Comparison of ENCODE assay signal across 21 cellular contexts in the genomic region with DNA sequence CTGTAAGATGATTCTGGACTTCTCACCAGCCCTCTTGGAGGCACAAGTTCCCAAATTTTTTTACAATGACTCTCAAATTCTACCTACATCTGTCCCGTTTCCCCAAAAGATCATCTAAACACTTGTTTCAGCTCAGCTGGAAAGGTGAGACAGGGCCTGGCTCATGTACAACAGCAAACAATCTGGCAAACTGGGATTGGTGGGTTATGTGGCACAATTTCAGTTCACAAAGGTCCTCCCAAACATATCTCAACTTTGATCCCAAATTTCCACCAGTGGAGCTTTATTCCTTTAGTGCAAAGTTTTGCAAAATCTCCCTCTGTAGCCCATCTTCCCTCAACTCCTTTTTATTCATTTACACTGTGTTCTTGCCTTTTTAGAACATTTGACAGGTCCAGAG.
DNase-seq lines count a peak whose midpoint lies in the region; ATAC-seq and TF ChIP-seq lines count a peak whose summit lies in the region.
"Had no signal": no experiment of that assay in that cellular context is flagged by ENCODE, and none has a peak within 500 bp of the region (broad histone marks: within the 10 kb centered on the region; RNA-seq: fewer than 3 reads in every experiment).

No MANE protein-coding gene starts in this region.

- H3K79me2 ChIP-seq in DOHH2 (ENCODE audit: control insufficient read depth, low read length) = no peaks in the 10 kb centered on the region
- no peaks in the 10 kb centered on the region for H3K79me2 ChIP-seq in Karpas-422 (ENCODE audit: low read length)

- peaks cover 9% of the 10 kb centered on the region for H3K27me3 Mint-ChIP-seq in activated T-cell treated with anti-CD3 and anti-CD28 coated beads, Interleukin-2, amount 50 U/mL, for 72 hours (ENCODE audit: low read depth)
- H3K27me3 Mint-ChIP-seq: B cell; CD4-positive, alpha-beta T cell had no signal

- H4K20me1 ChIP-seq in DOHH2 (ENCODE audit: control insufficient read depth, insufficient read depth, low read depth, low read length) (no peaks in the 10 kb centered on the region), Karpas-422 (ENCODE audit: insufficient read depth, low read depth, low read length) (no peaks in the 10 kb centered on the region)
- H4K20me1 ChIP-seq: BLaER1 treated with 17β-estradiol and CSF1 and Interleukin-3, amounts not matched to agents 10 nM and 100 nM had no signal

- H3K9me2 ChIP-seq in DOHH2 (replicated peaks; ENCODE audit: control insufficient read depth, low read length) (no peaks in the 10 kb centered on the region), Karpas-422 (replicated peaks; ENCODE audit: insufficient read depth, low read length) (no peaks in the 10 kb centered on the region)

- no peak overlapping the region for H2AFZ ChIP-seq in Karpas-422 (ENCODE audit: low read length)

- no peak overlapping the region for H3K4me3 ChIP-seq in DOHH2 (ENCODE audit: low read length)
- H3K4me3 ChIP-seq in Karpas-422 (ENCODE audit: low read length) = no peak overlapping the region
- H3K4me3 ChIP-seq: A549; BLaER1 treated with 17β-estradiol and CSF1 and Interleukin-3, amounts not matched to agents 10 nM and 100 nM; GM12878 had no signal

- H3K36me3 ChIP-seq in DOHH2 (ENCODE audit: control insufficient read depth, low read length) (no peaks in the 10 kb centered on the region), Karpas-422 (ENCODE audit: insufficient read depth, low read length) (no peaks in the 10 kb centered on the region)
- H3K36me3 ChIP-seq: BLaER1 treated with 17β-estradiol and CSF1 and Interleukin-3, amounts not matched to agents 10 nM and 100 nM had no signal

- H3K27ac Mint-ChIP-seq in activated T-cell treated with anti-CD3 and anti-CD28 coated beads, Interleukin-2, amount 50 U/mL, for 72 hours = no peak overlapping the region
- H3K27ac Mint-ChIP-seq: B cell; CD4-positive, alpha-beta T cell; CD8-positive, alpha-beta T cell had no signal

- H3K27me3 ChIP-seq in DOHH2 (ENCODE audit: control insufficient read depth, low read length) (no peaks in the 10 kb centered on the region), Karpas-422 (ENCODE audit: low read length) (no peaks in the 10 kb centered on the region)

- no peak for TF ChIP-seq CTCF in DOHH2 (IDR thresholded peaks at IDR 0.05; ENCODE audit: low read depth, low read length, poor library complexity, severe bottlenecking)

- H3K36me3 Mint-ChIP-seq in activated T-cell treated with anti-CD3 and anti-CD28 coated beads, Interleukin-2, amount 50 U/mL, for 72 hours (ENCODE audit: insufficient read depth in 2 of 2) = no peaks in the 10 kb centered on the region

- H3F3A ChIP-seq in DOHH2 (ENCODE audit: control insufficient read depth, insufficient read depth) = no peaks in the 10 kb centered on the region

- H3K9me3 Mint-ChIP-seq in activated T-cell treated with anti-CD3 and anti-CD28 coated beads, Interleukin-2, amount 50 U/mL, for 72 hours = no peaks in the 10 kb centered on the region
- H3K9me3 Mint-ChIP-seq: CD4-positive, alpha-beta T cell; CD8-positive, alpha-beta T cell had no signal

- H3K4me3 Mint-ChIP-seq in activated T-cell treated with anti-CD3 and anti-CD28 coated beads, Interleukin-2, amount 50 U/mL, for 72 hours = no peak overlapping the region
- H3K4me3 Mint-ChIP-seq: B cell; CD4-positive, alpha-beta T cell; CD8-positive, alpha-beta T cell had no signal

- H3K4me1 Mint-ChIP-seq in activated T-cell treated with anti-CD3 and anti-CD28 coated beads, Interleukin-2, amount 50 U/mL, for 72 hours (ENCODE audit: low read depth) = no peaks in the 10 kb centered on the region

- DNase-seq in NCI-H2171 treated with DMSO at 0.1 percent for 48 hours (lab: John Stamatoyannopoulos, UW) (peak; percentile 0), NCI-H2171 (lab: John Stamatoyannopoulos, UW) (no peak), Karpas-422 (no peak), left lobe of liver (ENCODE audit: low spot score) (no peak), NCI-H1105 (lab: John Stamatoyannopoulos, UW) (no peak)
- no peak for DNase-seq in activated T-cell treated with anti-CD3 and anti-CD28 coated beads, Interleukin-2, amount 50 U/mL, for 72 hours
- DNase-seq: AML-193; Caco-2; Calu3; CD4-positive, alpha-beta T cell; CD8-positive, alpha-beta T cell; DMS79 treated with DMSO at 0.1 percent for 48 hours; EL; GDM1 had no signal

- no peak overlapping the region for H3K9ac ChIP-seq in Karpas-422 (ENCODE audit: low read length)
- H3K9ac ChIP-seq: BLaER1 treated with 17β-estradiol and CSF1 and Interleukin-3, amounts not matched to agents 10 nM and 100 nM had no signal

- H3K4me2 ChIP-seq in DOHH2 (ENCODE audit: low read length) (peak overlapping the region; percentile 30; the same call in 1 of the 2 replicates), Karpas-422 (ENCODE audit: low read depth, low read length, poor library complexity, severe bottlenecking) (peak overlapping the region; percentile 19)
- H3K4me2 ChIP-seq: A549 had no signal

- H3K27ac ChIP-seq in DOHH2 (ENCODE audit: low read depth, low read length) = no peak overlapping the region
- 0 out of 2 replicates have a peak overlapping the region, but pooled peaks have one; percentile 17 for H3K27ac ChIP-seq in Karpas-422 (ENCODE audit: low read length)
- H3K27ac ChIP-seq: 22Rv1; A549; BLaER1 treated with 17β-estradiol and CSF1 and Interleukin-3, amounts not matched to agents 10 nM and 100 nM; C4-2B had no signal

- peaks cover 17% of the 10 kb centered on the region for H3K4me1 ChIP-seq in DOHH2 (ENCODE audit: control insufficient read depth, low read length)
- H3K4me1 ChIP-seq in Karpas-422 (ENCODE audit: low read length) = peaks cover 12% of the 10 kb centered on the region
- H3K4me1 ChIP-seq: A549, Caco-2 had no signal

- ATAC-seq in left lobe of liver = peak; percentile 66
- ATAC-seq in activated T-cell treated with anti-CD3 and anti-CD28 coated beads, Interleukin-2, amount 50 U/mL, for 72 hours (replicated peaks in 1 of 2) = no peak
- ATAC-seq: A549; CD8-positive, alpha-beta T cell; GM12878 had no signal

- H3K9me3 ChIP-seq in DOHH2 (ENCODE audit: control insufficient read depth, insufficient read depth, low read length) (no peaks in the 10 kb centered on the region), Karpas-422 (ENCODE audit: low read length) (no peaks in the 10 kb centered on the region)
- H3K9me3 ChIP-seq: A549; BLaER1 treated with 17β-estradiol and CSF1 and Interleukin-3, amounts not matched to agents 10 nM and 100 nM; Caco-2 had no signal
